10 cellular contexts compared by ENCODE assay signal in the genomic region with DNA sequence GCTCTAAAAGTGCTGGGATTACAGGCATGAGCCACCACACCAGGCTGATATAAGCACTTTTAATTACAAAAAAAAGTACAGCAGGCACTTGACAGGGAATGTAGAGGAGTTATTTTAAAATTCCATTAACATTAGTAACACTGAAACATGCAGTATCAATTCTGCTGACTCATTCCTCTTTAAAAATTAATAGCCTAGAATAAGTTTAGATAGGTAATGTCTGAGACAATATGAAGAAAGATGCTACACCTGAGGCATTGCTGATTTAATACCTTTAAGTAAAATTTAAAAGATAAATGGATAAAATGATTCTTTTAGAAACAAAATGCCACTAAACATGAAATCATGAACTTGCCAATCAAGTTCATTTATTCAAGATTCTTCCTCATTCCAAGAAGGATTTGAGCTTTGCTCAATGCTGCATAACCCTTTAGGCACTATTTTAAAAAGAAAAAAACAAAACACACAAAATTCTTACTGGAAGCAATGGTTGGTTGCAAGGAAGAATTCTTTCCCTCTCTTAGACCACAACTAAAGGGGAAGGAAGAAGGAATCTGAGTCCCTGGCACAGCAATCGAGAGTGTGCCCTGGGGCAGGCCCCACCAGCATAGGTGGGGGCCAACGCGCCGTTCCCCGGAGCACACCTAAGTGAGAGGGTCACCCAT. TPM values are rescaled to one million over a fixed set of nuclear protein-coding genes. Genes with fewer than 3 reads are reported as not detected.
DNase-seq lines count a peak whose midpoint lies in the region; ATAC-seq and TF ChIP-seq lines count a peak whose summit lies in the region.
"Had no signal": no experiment of that assay in that cellular context is flagged by ENCODE, and none has a peak within 500 bp of the region (broad histone marks: within the 10 kb centered on the region; RNA-seq: fewer than 3 reads in every experiment).

No MANE protein-coding gene starts in this region.

- no peak for TF ChIP-seq CTCF in foreskin keratinocyte (conservative IDR thresholded peaks at IDR 0.05)

- H3K27me3 ChIP-seq in foreskin keratinocyte, result no peaks in the 10 kb centered on the region
- no peaks in the 10 kb centered on the region for H3K27me3 ChIP-seq in subcutaneous abdominal adipose tissue (ENCODE audit: control insufficient read depth in 5 of 5, insufficient read depth in 4 of 5, low read length in 5 of 5)

- H3K4me1 ChIP-seq in foreskin keratinocyte, result peaks cover 23% of the 10 kb centered on the region
- peaks cover 0 to 36% (median 24%) of the 10 kb centered on the region in 5 donors for H3K4me1 ChIP-seq in subcutaneous abdominal adipose tissue (ENCODE audit: control insufficient read depth in 5 of 5, insufficient read depth in 5 of 5, low read length in 5 of 5)

- H3K27me3 Mint-ChIP-seq in T-helper 2 cell treated with Interferon-gamma antibody and Interleukin-4, amounts not matched to agents 5 μg/mL and 100 μg/mL, for 36 hours (ENCODE audit: low read depth), result no peaks in the 10 kb centered on the region
- no peaks in the 10 kb centered on the region for H3K27me3 Mint-ChIP-seq in activated T-helper 17 cell treated with anti-CD3 and anti-CD28 coated beads, Interleukin-2, amount 50 U/mL, for 72 hours

- no peak for ATAC-seq in activated T-helper 17 cell treated with anti-CD3 and anti-CD28 coated beads, Interleukin-2, amount 50 U/mL, for 72 hours (replicated peaks)
- ATAC-seq in foreskin keratinocyte, result peak; percentile 86
- no peak for ATAC-seq in HG03139 (IDR thresholded peaks at IDR 0.05; ENCODE audit: unreplicated experiment)

- H3K36me3 Mint-ChIP-seq in T-helper 2 cell treated with Interferon-gamma antibody and Interleukin-4, amounts not matched to agents 5 μg/mL and 100 μg/mL, for 36 hours (ENCODE audit: low read depth), result peaks cover 53% of the 10 kb centered on the region
- peaks cover 60% of the 10 kb centered on the region for H3K36me3 Mint-ChIP-seq in activated T-helper 17 cell treated with anti-CD3 and anti-CD28 coated beads, Interleukin-2, amount 50 U/mL, for 72 hours (ENCODE audit: low read depth)

- H3K9me3 ChIP-seq in subcutaneous abdominal adipose tissue (ENCODE audit: control insufficient read depth in 5 of 5, low read length in 5 of 5), result no peaks in the 10 kb centered on the region

- H3K27ac Mint-ChIP-seq in T-helper 2 cell treated with Interferon-gamma antibody and Interleukin-4, amounts not matched to agents 5 μg/mL and 100 μg/mL, for 36 hours, result peak overlapping the region; percentile 63
- H3K27ac Mint-ChIP-seq in activated T-helper 17 cell treated with anti-CD3 and anti-CD28 coated beads, Interleukin-2, amount 50 U/mL, for 72 hours, result no peak overlapping the region

- H3K36me3 ChIP-seq in subcutaneous abdominal adipose tissue (ENCODE audit: control insufficient read depth in 5 of 5, insufficient read depth in 5 of 5, low read length in 5 of 5), result peaks cover 0 to 5% (median 3%) of the 10 kb centered on the region in 5 donors

- H3K4me3 Mint-ChIP-seq in T-helper 2 cell treated with Interferon-gamma antibody and Interleukin-4, amounts not matched to agents 5 μg/mL and 100 μg/mL, for 36 hours, result peak overlapping the region; percentile 58
- H3K4me3 Mint-ChIP-seq in activated T-helper 17 cell treated with anti-CD3 and anti-CD28 coated beads, Interleukin-2, amount 50 U/mL, for 72 hours, result peak overlapping the region; percentile 29

- H3K27ac ChIP-seq in foreskin keratinocyte (peak overlapping the region; percentile 46), subcutaneous abdominal adipose tissue (ENCODE audit: low read depth, low read length) (peak overlapping the region; percentile 77)

- no peak for DNase-seq in T-helper 2 cell treated with Interferon-gamma antibody and Interleukin-4, amounts not matched to agents 5 μg/mL and 100 μg/mL, for 36 hours (ENCODE audit: low spot score)
- DNase-seq in T-helper 2 cell (no peak), foreskin keratinocyte (peak; percentile 62 to 80), iPS-NIHi7 (ENCODE audit: extremely low spot score) (no peak)
- DNase-seq in activated CD4-positive, CD25-positive, alpha-beta regulatory T cell (lab: John Stamatoyannopoulos, UW), result no peak
- DNase-seq: activated CD8-positive, alpha-beta memory T cell treated with anti-CD3 and anti-CD28 coated beads, Interleukin-2, amount 50 U/mL, for 4 hours; stimulated activated CD4-positive, alpha-beta T cell treated with anti-CD3 and anti-CD28 coated beads, Interleukin-2, amount 100 ng/mL, for 48 hours had no signal

- H3K4me1 Mint-ChIP-seq in T-helper 2 cell treated with Interferon-gamma antibody and Interleukin-4, amounts not matched to agents 5 μg/mL and 100 μg/mL, for 36 hours (ENCODE audit: low read depth), result peaks cover 41% of the 10 kb centered on the region
- peaks cover 6% of the 10 kb centered on the region for H3K4me1 Mint-ChIP-seq in activated T-helper 17 cell treated with anti-CD3 and anti-CD28 coated beads, Interleukin-2, amount 50 U/mL, for 72 hours

- H3K9me3 Mint-ChIP-seq in T-helper 2 cell treated with Interferon-gamma antibody and Interleukin-4, amounts not matched to agents 5 μg/mL and 100 μg/mL, for 36 hours, result peaks cover 11% of the 10 kb centered on the region
- no peaks in the 10 kb centered on the region for H3K9me3 Mint-ChIP-seq in activated T-helper 17 cell treated with anti-CD3 and anti-CD28 coated beads, Interleukin-2, amount 50 U/mL, for 72 hours

- H3K9ac ChIP-seq in subcutaneous abdominal adipose tissue (ENCODE audit: low read length in 5 of 5), result no peak overlapping the region

- no peak overlapping the region for H3K4me3 ChIP-seq in subcutaneous abdominal adipose tissue (ENCODE audit: low read depth in 1 of 5, low read length in 5 of 5)

RNA-seq across cellular contexts. Expression of a gene that starts 26.6 kb away (rescaled TPM):
- 100 to 1,000 TPM in 1 of 2 donors, 10 to 100 TPM in 1; 63.0 to 119 TPM for total RNA-seq in activated T-helper 17 cell treated with anti-CD3 and anti-CD28 coated beads, Interleukin-2, amount 50 U/mL, for 72 hours
- 60.6 and 63.8 TPM in 2 replicates for total RNA-seq in foreskin keratinocyte
- 18.5 and 21.5 TPM in 2 replicates for polyA plus RNA-seq in foreskin keratinocyte

RNA-seq across cellular contexts. Expression of a gene that starts 53.7 kb away (rescaled TPM):
- 10 to 100 TPM; 13.5 to 41.1 TPM for total RNA-seq in activated T-helper 17 cell treated with anti-CD3 and anti-CD28 coated beads, Interleukin-2, amount 50 U/mL, for 72 hours
- 5.1 and 5.7 TPM in 2 replicates for total RNA-seq in foreskin keratinocyte
- polyA plus RNA-seq in foreskin keratinocyte, result 3.7 TPM in 2 replicates

Comparison
In these comparisons a context has a peak if more than half of its experiments do, and no peak if none do; other contexts are left out.
1. DNase-seq: peak in foreskin keratinocyte (2 of 2); none in T-helper 2 cell treated with Interferon-gamma antibody and Interleukin-4, amounts not matched to agents 5 μg/mL and 100 μg/mL, for 36 hours (single experiment), T-helper 2 cell (0 of 5), iPS-NIHi7 (single experiment) and activated CD4-positive, CD25-positive, alpha-beta regulatory T cell (0 of 4).